8 cellular contexts compared by ENCODE assay signal in genomic region chr4:185535818-185536729, GRCh38. TPM values are rescaled to one million over a fixed set of nuclear protein-coding genes. Genes with fewer than 3 reads are reported as not detected.
DNase-seq lines count a peak whose midpoint lies in the region; ATAC-seq, FAIRE-seq and TF ChIP-seq lines count a peak whose summit lies in the region.

No MANE protein-coding gene starts in this region.

- H3K4me1 ChIP-seq in right atrium auricular region = peaks cover 0 to 18% of the 10 kb centered on the region in 2 donors

- H3K9me3 ChIP-seq in right atrium auricular region = no peaks in the 10 kb centered on the region

- no peaks in the 10 kb centered on the region for H3K36me3 ChIP-seq in right atrium auricular region

- ATAC-seq in HG02970 (IDR thresholded peaks at IDR 0.05; ENCODE audit: low FRiP score, unreplicated experiment) (no peak), GM18873 (IDR thresholded peaks at IDR 0.05; ENCODE audit: low FRiP score, unreplicated experiment) (no peak)

- in situ Hi-C loops in KBM-7 (cut with MboI; ENCODE audit: low pct_unique_long_range_greater_than_20kb, low sequenced_read_pairs) = no loop called here

- H3K27me3 ChIP-seq in right atrium auricular region = no peaks in the 10 kb centered on the region

- DNase-seq in GM19239 (ENCODE audit: insufficient read length, low spot score) (no peak), right atrium auricular region (ENCODE audit: low spot score) (peak; percentile 89), retina (peak; percentile 41), SW 1271 (lab: John Stamatoyannopoulos, UW) (no peak), KBM-7 (no peak)

- H3K27ac ChIP-seq in right atrium auricular region = peak overlapping the region; percentile 97 to 99

- peak; percentile 4 for FAIRE-seq in GM19239 (lab: Jason Lieb, UNC)

- no peak for TF ChIP-seq CTCF in WI38 (IDR thresholded peaks at IDR 0.05; ENCODE audit: low read depth, low read length)
- TF ChIP-seq CTCF in right atrium auricular region (IDR thresholded peaks at IDR 0.05) = no peak

- H3K4me3 ChIP-seq in WI38 (ENCODE audit: low read depth, low read length) (peak overlapping the region; percentile 53), right atrium auricular region (peak overlapping the region; percentile 83 to 90)

RNA-seq across cellular contexts. Expression of gene PDLIM3, which starts 0.8 kb away (rescaled TPM):
- total RNA-seq in right atrium auricular region = 100 to 1,000 TPM; 476 to 783 TPM

Comparison
In these comparisons a context has a peak if more than half of its experiments do, and no peak if none do; other contexts are left out.
1. DNase-seq: peak in right atrium auricular region (single experiment) and retina (single experiment); none in GM19239 (single experiment), SW 1271 (0 of 2) and KBM-7 (single experiment).